34 cellular contexts compared by ENCODE assay signal in genomic region chr20:23043376-23043775, GRCh38. TPM values are rescaled to one million over a fixed set of nuclear protein-coding genes. Genes with fewer than 3 reads are reported as not detected.
DNase-seq lines count a peak whose midpoint lies in the region; ATAC-seq, FAIRE-seq and TF ChIP-seq lines count a peak whose summit lies in the region.
"Had no signal": no experiment of that assay in that cellular context is flagged by ENCODE, and none has a peak within 500 bp of the region (broad histone marks: within the 10 kb centered on the region; RNA-seq: fewer than 3 reads in every experiment).

No MANE protein-coding gene starts in this region.

- H3K36me3 ChIP-seq in GM06990 (ENCODE audit: control insufficient read depth, insufficient read depth, low read length) (no peaks in the 10 kb centered on the region), Loucy (ENCODE audit: insufficient read depth, low read length) (no peaks in the 10 kb centered on the region)
- H3K36me3 ChIP-seq: gastroesophageal sphincter, neural progenitor cell, right atrium auricular region, upper lobe of left lung had no signal

- DNase-seq in A549 (ENCODE audit: low read depth in 1 of 2, low spot score in 1 of 2), result no peak
- no peak for DNase-seq in GM06990 (ENCODE audit: extremely low read depth, insufficient read length)
- DNase-seq in epithelial cell of proximal tubule (ENCODE audit: low read depth), result no peak
- no peak for DNase-seq in activated CD8-positive, alpha-beta memory T cell treated with anti-CD3 and anti-CD28 coated beads for 24 hours
- no peak for DNase-seq in iPS-NIHi11 (ENCODE audit: low spot score)
- DNase-seq: activated CD4-positive, alpha-beta T cell treated with anti-CD3 and anti-CD28 coated beads for 1 hour; activated gamma-delta T cell; activated T-cell treated with anti-CD3 and anti-CD28 coated beads, Interleukin-2, amount 50 U/mL, for 1 hour; COR-L47; DMS79 treated with DMSO at 0.1 percent for 48 hours; GM23248; KBM-7; MM.1S; NCI-H1436; NCI-H2171; NCI-H524 treated with DMSO at 0.1 percent for 48 hours; spleen had no signal

- no peaks in the 10 kb centered on the region for H3K79me2 ChIP-seq in Loucy (ENCODE audit: insufficient read depth, low read length)
- H3K79me2 ChIP-seq: parathyroid adenoma had no signal

- no peaks in the 10 kb centered on the region; the same call in none of the 2 replicates for H3K27me3 ChIP-seq in GM06990 (replicated peaks; ENCODE audit: control insufficient read depth, insufficient read depth, low read length)
- peaks cover 29% of the 10 kb centered on the region for H3K27me3 ChIP-seq in Loucy (ENCODE audit: insufficient read depth, low read length, poor library complexity, severe bottlenecking)

- CTCF ChIA-PET in A549 (lab: Yijun Ruan, JAX), result interaction anchor here (0.5 to 2.3 kb wide), 8 partner anchors 9 to 457 kb away, joined by 3 to 12 read pairs (median 4); no protein-coding TSS in a partner anchor

- TF ChIP-seq POLR2A in A549 (IDR thresholded peaks at IDR 0.05; ENCODE audit: low read length), result no peak

- no peaks in the 10 kb centered on the region for H3F3A ChIP-seq in Loucy (ENCODE audit: low read depth)

- H3K4me1 ChIP-seq in A549, result peaks cover 48% of the 10 kb centered on the region
- no peaks in the 10 kb centered on the region for H3K4me1 ChIP-seq in Loucy (ENCODE audit: insufficient read depth, low read length, poor library complexity, severe bottlenecking)

- no peak overlapping the region for H3K9ac ChIP-seq in Loucy (ENCODE audit: low read depth, low read length, poor library complexity, severe bottlenecking)
- H3K9ac ChIP-seq: BLaER1 treated with 17β-estradiol and CSF1 and Interleukin-3, amounts not matched to agents 10 nM and 100 nM; GM23248; neural progenitor cell; parathyroid adenoma had no signal

- TF ChIP-seq EP300 in A549 (IDR thresholded peaks at IDR 0.05), result no peak

- H3K4me2 ChIP-seq in A549, result no peak overlapping the region
- no peak overlapping the region for H3K4me2 ChIP-seq in Loucy (ENCODE audit: low read depth, low read length, poor library complexity, severe bottlenecking)
- H3K4me2 ChIP-seq: BLaER1 treated with 17β-estradiol and CSF1 and Interleukin-3, amounts not matched to agents 10 nM and 100 nM; hepatocyte; neural progenitor cell had no signal

- H3K4me3 ChIP-seq in A549 (no peak overlapping the region), GM06990 (replicated peaks; ENCODE audit: low read depth, low read length) (no peak overlapping the region), Loucy (ENCODE audit: low read length, poor library complexity, severe bottlenecking) (no peak overlapping the region), epithelial cell of proximal tubule (ENCODE audit: low read depth, low read length) (no peak overlapping the region)
- H3K4me3 ChIP-seq: BLaER1 treated with 17β-estradiol and CSF1 and Interleukin-3, amounts not matched to agents 10 nM and 100 nM; gastroesophageal sphincter; GM23248; hepatocyte; neural progenitor cell; right atrium auricular region; spleen; upper lobe of left lung had no signal

- no peak overlapping the region for H2AFZ ChIP-seq in Loucy (ENCODE audit: low read length)
- H2AFZ ChIP-seq: GM23248, hepatocyte, neural progenitor cell, parathyroid adenoma had no signal

- WGBS in A549 (ENCODE audit: missing lambda C conversion rate), result 74% methylated on average over 6 of the region's 6 CpGs

- no peak for TF ChIP-seq RAD21 in A549 (conservative IDR thresholded peaks at IDR 0.05 in 1 of 2, IDR thresholded peaks at IDR 0.05 in 1 of 2)

- no peaks in the 10 kb centered on the region for H3K9me2 ChIP-seq in Loucy (replicated peaks; ENCODE audit: low read depth, low read length)

- TF ChIP-seq CTCF in A549 (IDR thresholded peaks at IDR 0.05), result no peak
- TF ChIP-seq CTCF in GM06990 (IDR thresholded peaks at IDR 0.05; ENCODE audit: insufficient read depth, low read length, poor library complexity, severe bottlenecking), result peak; percentile 5
- TF ChIP-seq CTCF in Loucy (conservative IDR thresholded peaks at IDR 0.05; ENCODE audit: low read length), result 0 out of 2 replicates have a peak, but pooled peaks have one; percentile 12
- peak; percentile 11 for TF ChIP-seq CTCF in epithelial cell of proximal tubule (conservative IDR thresholded peaks at IDR 0.05; ENCODE audit: low read depth, low read length)

- POLR2A ChIA-PET in A549 (lab: Yijun Ruan, JAX), result no interaction called here

- H3K9me3 ChIP-seq in A549 (no peaks in the 10 kb centered on the region), Loucy (ENCODE audit: insufficient read depth, low read depth, low read length) (no peaks in the 10 kb centered on the region)
- H3K9me3 ChIP-seq: gastroesophageal sphincter, right atrium auricular region, spleen, upper lobe of left lung had no signal

- no peak for FAIRE-seq in A549 (lab: Jason Lieb, UNC)
- FAIRE-seq: astrocyte, GM12892, TTC549 had no signal

- ATAC-seq in A549, result no peak
- ATAC-seq in GM19467 (IDR thresholded peaks at IDR 0.05; ENCODE audit: unreplicated experiment), result no peak
- ATAC-seq: gastroesophageal sphincter had no signal

- H3K27ac ChIP-seq in A549, result peak overlapping the region in 1 of 2 experiments; percentile 14; a peak in 1 of 6 replicates
- H3K27ac ChIP-seq: BLaER1 treated with 17β-estradiol and CSF1 and Interleukin-3, amounts not matched to agents 10 nM and 100 nM; gastroesophageal sphincter; GM23248; hepatocyte; neural progenitor cell; parathyroid adenoma; right atrium auricular region; RWPE1 had no signal

- H4K20me1 ChIP-seq in Loucy (ENCODE audit: insufficient read depth, low read length, poor library complexity, severe bottlenecking), result no peaks in the 10 kb centered on the region

TF ChIP-seq in A549, 52 proteins besides CTCF, POLR2A, EP300 and RAD21:
- TF ChIP-seq ZC3H11A (IDR thresholded peaks at IDR 0.05), result no peak
- TF ChIP-seq USF2 (IDR thresholded peaks at IDR 0.05), result peak; percentile 47; the same call in 1 of the 2 replicates

RNA-seq across cellular contexts. Expression of gene THBD, which starts 6.1 kb away (rescaled TPM):
- 26.8 and 29.6 TPM in 2 replicates for polyA plus RNA-seq in A549 (2011; rRNA removed)
- 16.5 and 21.6 TPM in 2 replicates for polyA plus RNA-seq in A549 (2012; cell fraction: cytosol; rRNA removed)
- polyA plus RNA-seq in A549 (2012; cell fraction: nucleus; rRNA removed), result 40.4 and 67.1 TPM in 2 replicates
- 19.1 to 28.1 TPM (median 25.8 TPM) in 3 replicates for polyA plus RNA-seq in A549 (2017; fragmentation: RNase III; extraction: RNeasy Plus Mini Kit Qiagen cat#74134 plus additional on column Dnase treatment)
- polyA minus RNA-seq in A549 (2011; rRNA and poly(A)+ RNA removed), result 9.7 and 9.9 TPM in 2 replicates
- total RNA-seq in epithelial cell of proximal tubule, result 6.9 and 18.9 TPM in 2 replicates
- total RNA-seq: activated CD8-positive, alpha-beta memory T cell treated with anti-CD3 and anti-CD28 coated beads for 36 hours had no signal

RNA-seq across cellular contexts. Expression of gene SSTR4, which starts 8.3 kb away (rescaled TPM):
- polyA plus RNA-seq in A549 (2011; rRNA removed), result 0.07 TPM in 1 of 2 replicates, not detected in the other
- 0.06 and 0.07 TPM in 2 replicates for polyA plus RNA-seq in A549 (2012; cell fraction: cytosol; rRNA removed)
- 0.24 TPM in 1 of 2 replicates, not detected in the other for polyA plus RNA-seq in A549 (2012; cell fraction: nucleus; rRNA removed)
- polyA plus RNA-seq in A549 (2017; fragmentation: RNase III; extraction: RNeasy Plus Mini Kit Qiagen cat#74134 plus additional on column Dnase treatment), result 0.08 TPM in 2 of 3 replicates, not detected in the other
- not detected in 2 replicates for polyA minus RNA-seq in A549 (2011; rRNA and poly(A)+ RNA removed)
- not detected in 2 replicates for total RNA-seq in epithelial cell of proximal tubule
- total RNA-seq: activated CD8-positive, alpha-beta memory T cell treated with anti-CD3 and anti-CD28 coated beads for 36 hours; astrocyte; cardiac septum; GM23248; right atrium auricular region; spleen; subcutaneous adipose tissue had no signal
- polyA plus RNA-seq: AG04450, GM23248, hepatocyte, spleen had no signal

RNA-seq across cellular contexts. Expression of gene CD93, which starts 42.7 kb away (rescaled TPM):
- polyA plus RNA-seq in A549 (2011; rRNA removed) (not detected in 2 replicates), A549 (2017; fragmentation: RNase III; extraction: RNeasy Plus Mini Kit Qiagen cat#74134 plus additional on column Dnase treatment) (not detected in 3 replicates)
- not detected in 2 replicates for polyA plus RNA-seq in A549 (2012; cell fraction: cytosol; rRNA removed)
- polyA plus RNA-seq in A549 (2012; cell fraction: nucleus; rRNA removed), result not detected in 2 replicates
- polyA minus RNA-seq in A549 (2011; rRNA and poly(A)+ RNA removed), result not detected in 2 replicates
- total RNA-seq in epithelial cell of proximal tubule, result 0.06 and 0.07 TPM in 2 replicates
- total RNA-seq: GM23248 had no signal
